9 cellular contexts compared by ENCODE assay signal in the genomic region with DNA sequence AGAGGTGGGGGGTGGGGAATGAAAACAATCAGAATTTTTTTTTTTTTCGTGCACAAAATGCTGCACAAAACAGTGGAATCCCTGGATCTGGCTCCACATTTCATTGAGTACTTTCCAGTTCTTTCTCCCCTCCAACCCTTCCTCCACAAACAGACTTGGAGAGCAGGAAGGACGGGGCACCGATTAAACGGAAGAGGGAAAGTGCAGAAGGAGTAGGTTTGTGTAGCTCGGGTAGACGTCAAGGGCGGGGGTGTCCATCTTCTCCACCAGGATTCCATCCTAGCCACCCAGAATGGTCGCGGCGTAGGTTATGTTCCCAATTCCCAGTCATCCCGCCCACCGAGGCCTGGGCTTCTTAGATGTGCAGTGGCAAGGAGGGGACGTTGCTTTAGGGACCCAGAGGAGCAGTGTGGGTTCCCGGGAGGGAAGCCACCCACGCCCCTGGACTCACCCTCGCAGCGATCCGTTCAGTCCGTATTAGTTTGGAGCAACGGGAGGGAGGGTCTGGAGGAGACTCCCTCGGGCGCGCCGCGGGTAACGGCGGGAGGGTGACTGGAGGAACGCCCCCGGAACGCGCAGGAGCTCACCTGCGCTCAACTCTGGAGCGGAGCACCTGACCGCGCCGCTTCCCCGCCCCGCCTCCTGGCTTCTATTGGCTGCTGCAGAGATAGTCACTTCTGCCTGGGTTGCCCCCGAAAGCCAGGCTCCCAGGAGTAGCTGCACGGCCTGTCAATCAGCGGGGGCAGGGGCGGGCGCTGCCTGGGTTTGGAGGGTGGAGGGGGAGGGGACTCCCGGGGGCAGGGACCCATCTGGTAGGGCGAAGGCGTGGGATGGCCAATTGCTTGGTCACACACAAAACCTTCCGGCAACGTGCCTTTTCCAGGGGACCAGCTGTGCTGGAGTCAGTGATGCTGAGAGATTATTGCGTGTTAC. TPM values are rescaled to one million over a fixed set of nuclear protein-coding genes. Genes with fewer than 3 reads are reported as not detected.
DNase-seq lines count a peak whose midpoint lies in the region; ATAC-seq, FAIRE-seq and TF ChIP-seq lines count a peak whose summit lies in the region.
"Had no signal": no experiment of that assay in that cellular context is flagged by ENCODE, and none has a peak within 500 bp of the region (broad histone marks: within the 10 kb centered on the region; RNA-seq: fewer than 3 reads in every experiment).

A gene with protein sequence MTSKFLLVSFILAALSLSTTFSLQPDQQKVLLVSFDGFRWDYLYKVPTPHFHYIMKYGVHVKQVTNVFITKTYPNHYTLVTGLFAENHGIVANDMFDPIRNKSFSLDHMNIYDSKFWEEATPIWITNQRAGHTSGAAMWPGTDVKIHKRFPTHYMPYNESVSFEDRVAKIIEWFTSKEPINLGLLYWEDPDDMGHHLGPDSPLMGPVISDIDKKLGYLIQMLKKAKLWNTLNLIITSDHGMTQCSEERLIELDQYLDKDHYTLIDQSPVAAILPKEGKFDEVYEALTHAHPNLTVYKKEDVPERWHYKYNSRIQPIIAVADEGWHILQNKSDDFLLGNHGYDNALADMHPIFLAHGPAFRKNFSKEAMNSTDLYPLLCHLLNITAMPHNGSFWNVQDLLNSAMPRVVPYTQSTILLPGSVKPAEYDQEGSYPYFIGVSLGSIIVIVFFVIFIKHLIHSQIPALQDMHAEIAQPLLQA (minus strand): TSS at position 624 of the 933 bp plus-strand sequence. CDS start 2,718 bp downstream, outside the sequence.

- peak; percentile 86 for ATAC-seq in GM21423 (IDR thresholded peaks at IDR 0.05; ENCODE audit: unreplicated experiment)
- ATAC-seq in psoas muscle: peak; percentile 92 to 97 (median 94)

- peak within 1 kb of the TSS; percentile 82 for H3K4me3 ChIP-seq in psoas muscle

- no peak for FAIRE-seq in D721Med (lab: Jason Lieb, UNC)

- peak within 1 kb of the TSS; percentile 64 for H3K27ac ChIP-seq in psoas muscle

- H3K9me3 ChIP-seq in psoas muscle: no peaks in the 10 kb centered on the region

- intact Hi-C loops in psoas muscle (cut with DNase I): no loop called here

- H3K36me3 ChIP-seq in psoas muscle (ENCODE audit: insufficient read depth in 1 of 2, low read depth in 1 of 2): no peaks in the 10 kb centered on the region

- H3K4me1 ChIP-seq in psoas muscle: peaks cover 31% of the 10 kb centered on the region

- H3K27me3 ChIP-seq in psoas muscle (ENCODE audit: insufficient read depth in 3 of 3, low read length in 2 of 3): no peaks in the 10 kb centered on the region

- 1% methylated on average over 48 to 49 of the region's 49 CpGs for WGBS in psoas muscle, 3 donors

- TF ChIP-seq CTCF in D721Med (IDR thresholded peaks at IDR 0.05; ENCODE audit: insufficient read depth, missing control alignments): no peak
- TF ChIP-seq CTCF in psoas muscle (IDR thresholded peaks at IDR 0.05): no peak

- DNase-seq in D721Med (ENCODE audit: insufficient read length, low spot score): peak; percentile 63
- peak; percentile 78 for DNase-seq in HuH-7 (ENCODE audit: low spot score)
- peak; percentile 41 for DNase-seq in SK-N-DZ (ENCODE audit: low spot score)
- DNase-seq in amniotic epithelial cell (ENCODE audit: low read depth): peak; percentile 13
- DNase-seq in hippocampal formation (lab: John Stamatoyannopoulos, UW): peak; percentile 84 to 87
- peak; percentile 76 to 91 for DNase-seq in psoas muscle
- peak; percentile 88 for DNase-seq in ureter (ENCODE audit: low spot score)

RNA-seq across cellular contexts. Expression of the gene that starts here (rescaled TPM):
- 0.13 TPM in 1 of 2 replicates, not detected in the other for polyA plus RNA-seq in SK-N-DZ (2014; cell fraction: cytosol; rRNA removed)
- polyA plus RNA-seq in SK-N-DZ (2014; cell fraction: nucleus; rRNA removed): 0.10 TPM in 1 of 2 replicates, not detected in the other
- total RNA-seq in psoas muscle (1 to 10 TPM; 3.2 to 7.1 (median 5.6) TPM), ureter (12.5 TPM)
- 10 to 100 TPM in 1 of 3 donors, 1 to 10 TPM in 2; 1.8 to 26.8 (median 2.9) TPM for polyA plus RNA-seq in psoas muscle
- total RNA-seq: T-helper 2 cell treated with Interferon-gamma antibody and Interleukin-4, amounts not matched to agents 100 ng/mL and 5 ng/mL, for 36 hours had no signal

Comparison
In these comparisons a context has a peak if more than half of its experiments do, and no peak if none do; other contexts are left out.
1. Peak in every context shown above with its lines: DNase-seq, ATAC-seq, H3K4me3 ChIP-seq and H3K27ac ChIP-seq.
2. DNase-seq: peak in every context shown above with its lines; median percentile 88 in ureter; 86 in hippocampal formation; 84 in psoas muscle; 78 in HuH-7; 63 in D721Med; 41 in SK-N-DZ; 13 in amniotic epithelial cell.